Comparison of ENCODE assay signal across 1 cellular context in the genomic region with DNA sequence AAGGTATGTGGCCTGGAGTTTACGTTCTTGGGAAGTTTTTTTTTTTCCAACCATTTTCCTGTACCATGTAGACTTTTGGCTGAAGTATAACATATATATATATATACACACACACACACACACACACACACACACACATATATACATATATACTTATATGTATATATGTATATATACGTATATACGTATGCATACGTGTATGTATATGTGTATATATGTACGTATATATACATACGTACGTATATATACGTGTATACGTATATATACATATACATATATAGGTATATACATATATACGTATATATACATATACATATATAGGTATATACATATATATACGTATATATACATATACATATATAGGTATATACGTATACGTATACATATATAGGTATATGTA.
A peak's percentile ranks its signal among the peaks of the same experiment; 100 is the strongest.
TF ChIP-seq lines count a peak whose summit lies in the region.

No MANE protein-coding gene starts in this region.

TF ChIP-seq in K562, 482 proteins besides CTCF, POLR2A, EP300 and RAD21 (continued from another document):
- TF ChIP-seq, protein P1, sequence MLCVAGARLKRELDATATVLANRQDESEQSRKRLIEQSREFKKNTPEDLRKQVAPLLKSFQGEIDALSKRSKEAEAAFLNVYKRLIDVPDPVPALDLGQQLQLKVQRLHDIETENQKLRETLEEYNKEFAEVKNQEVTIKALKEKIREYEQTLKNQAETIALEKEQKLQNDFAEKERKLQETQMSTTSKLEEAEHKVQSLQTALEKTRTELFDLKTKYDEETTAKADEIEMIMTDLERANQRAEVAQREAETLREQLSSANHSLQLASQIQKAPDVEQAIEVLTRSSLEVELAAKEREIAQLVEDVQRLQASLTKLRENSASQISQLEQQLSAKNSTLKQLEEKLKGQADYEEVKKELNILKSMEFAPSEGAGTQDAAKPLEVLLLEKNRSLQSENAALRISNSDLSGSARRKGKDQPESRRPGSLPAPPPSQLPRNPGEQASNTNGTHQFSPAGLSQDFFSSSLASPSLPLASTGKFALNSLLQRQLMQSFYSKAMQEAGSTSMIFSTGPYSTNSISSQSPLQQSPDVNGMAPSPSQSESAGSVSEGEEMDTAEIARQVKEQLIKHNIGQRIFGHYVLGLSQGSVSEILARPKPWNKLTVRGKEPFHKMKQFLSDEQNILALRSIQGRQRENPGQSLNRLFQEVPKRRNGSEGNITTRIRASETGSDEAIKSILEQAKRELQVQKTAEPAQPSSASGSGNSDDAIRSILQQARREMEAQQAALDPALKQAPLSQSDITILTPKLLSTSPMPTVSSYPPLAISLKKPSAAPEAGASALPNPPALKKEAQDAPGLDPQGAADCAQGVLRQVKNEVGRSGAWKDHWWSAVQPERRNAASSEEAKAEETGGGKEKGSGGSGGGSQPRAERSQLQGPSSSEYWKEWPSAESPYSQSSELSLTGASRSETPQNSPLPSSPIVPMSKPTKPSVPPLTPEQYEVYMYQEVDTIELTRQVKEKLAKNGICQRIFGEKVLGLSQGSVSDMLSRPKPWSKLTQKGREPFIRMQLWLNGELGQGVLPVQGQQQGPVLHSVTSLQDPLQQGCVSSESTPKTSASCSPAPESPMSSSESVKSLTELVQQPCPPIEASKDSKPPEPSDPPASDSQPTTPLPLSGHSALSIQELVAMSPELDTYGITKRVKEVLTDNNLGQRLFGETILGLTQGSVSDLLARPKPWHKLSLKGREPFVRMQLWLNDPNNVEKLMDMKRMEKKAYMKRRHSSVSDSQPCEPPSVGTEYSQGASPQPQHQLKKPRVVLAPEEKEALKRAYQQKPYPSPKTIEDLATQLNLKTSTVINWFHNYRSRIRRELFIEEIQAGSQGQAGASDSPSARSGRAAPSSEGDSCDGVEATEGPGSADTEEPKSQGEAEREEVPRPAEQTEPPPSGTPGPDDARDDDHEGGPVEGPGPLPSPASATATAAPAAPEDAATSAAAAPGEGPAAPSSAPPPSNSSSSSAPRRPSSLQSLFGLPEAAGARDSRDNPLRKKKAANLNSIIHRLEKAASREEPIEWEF (CRISPR knock-in tag; IDR thresholded peaks at IDR 0.05), result peak; percentile 37; the same call in 1 of the 2 replicates
- TF ChIP-seq, protein P2, sequence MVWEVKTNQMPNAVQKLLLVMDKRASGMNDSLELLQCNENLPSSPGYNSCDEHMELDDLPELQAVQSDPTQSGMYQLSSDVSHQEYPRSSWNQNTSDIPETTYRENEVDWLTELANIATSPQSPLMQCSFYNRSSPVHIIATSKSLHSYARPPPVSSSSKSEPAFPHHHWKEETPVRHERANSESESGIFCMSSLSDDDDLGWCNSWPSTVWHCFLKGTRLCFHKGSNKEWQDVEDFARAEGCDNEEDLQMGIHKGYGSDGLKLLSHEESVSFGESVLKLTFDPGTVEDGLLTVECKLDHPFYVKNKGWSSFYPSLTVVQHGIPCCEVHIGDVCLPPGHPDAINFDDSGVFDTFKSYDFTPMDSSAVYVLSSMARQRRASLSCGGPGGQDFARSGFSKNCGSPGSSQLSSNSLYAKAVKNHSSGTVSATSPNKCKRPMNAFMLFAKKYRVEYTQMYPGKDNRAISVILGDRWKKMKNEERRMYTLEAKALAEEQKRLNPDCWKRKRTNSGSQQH (CRISPR knock-in tag; IDR thresholded peaks at IDR 0.05), result no peak
- TF ChIP-seq, protein P3, sequence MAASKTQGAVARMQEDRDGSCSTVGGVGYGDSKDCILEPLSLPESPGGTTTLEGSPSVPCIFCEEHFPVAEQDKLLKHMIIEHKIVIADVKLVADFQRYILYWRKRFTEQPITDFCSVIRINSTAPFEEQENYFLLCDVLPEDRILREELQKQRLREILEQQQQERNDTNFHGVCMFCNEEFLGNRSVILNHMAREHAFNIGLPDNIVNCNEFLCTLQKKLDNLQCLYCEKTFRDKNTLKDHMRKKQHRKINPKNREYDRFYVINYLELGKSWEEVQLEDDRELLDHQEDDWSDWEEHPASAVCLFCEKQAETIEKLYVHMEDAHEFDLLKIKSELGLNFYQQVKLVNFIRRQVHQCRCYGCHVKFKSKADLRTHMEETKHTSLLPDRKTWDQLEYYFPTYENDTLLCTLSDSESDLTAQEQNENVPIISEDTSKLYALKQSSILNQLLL (CRISPR knock-in tag; IDR thresholded peaks at IDR 0.05; ENCODE audit: borderline replicate concordance), result peak; percentile 95
- TF ChIP-seq MTF1 (CRISPR knock-in tag; IDR thresholded peaks at IDR 0.05; ENCODE audit: borderline replicate concordance) (peak; percentile 91), ZNF140 (CRISPR knock-in tag; IDR thresholded peaks at IDR 0.05) (peak; percentile 78; the same call in 1 of the 2 replicates), ZNF707 (CRISPR knock-in tag; conservative IDR thresholded peaks at IDR 0.05) (peak; percentile 72), ZNF408 (CRISPR knock-in tag; IDR thresholded peaks at IDR 0.05; ENCODE audit: low read depth) (peak; percentile 93), CEBPG (CRISPR knock-in tag; IDR thresholded peaks at IDR 0.05) (no peak), CEBPG (tag; conservative IDR thresholded peaks at IDR 0.05 in 1 of 2, IDR thresholded peaks at IDR 0.05 in 1 of 2) (peak in 1 of 2 experiments; percentile 23; a peak in 1 of 4 replicates), GABPB2 (CRISPR knock-in tag; conservative IDR thresholded peaks at IDR 0.05) (0 out of 2 replicates have a peak, but pooled peaks have one; percentile 22), SLC30A9 (CRISPR knock-in tag; IDR thresholded peaks at IDR 0.05) (peak; percentile 56; the same call in 1 of the 2 replicates), STAG1 (CRISPR knock-in tag; IDR thresholded peaks at IDR 0.05; ENCODE audit: borderline replicate concordance) (no peak)
- TF ChIP-seq, protein P4, sequence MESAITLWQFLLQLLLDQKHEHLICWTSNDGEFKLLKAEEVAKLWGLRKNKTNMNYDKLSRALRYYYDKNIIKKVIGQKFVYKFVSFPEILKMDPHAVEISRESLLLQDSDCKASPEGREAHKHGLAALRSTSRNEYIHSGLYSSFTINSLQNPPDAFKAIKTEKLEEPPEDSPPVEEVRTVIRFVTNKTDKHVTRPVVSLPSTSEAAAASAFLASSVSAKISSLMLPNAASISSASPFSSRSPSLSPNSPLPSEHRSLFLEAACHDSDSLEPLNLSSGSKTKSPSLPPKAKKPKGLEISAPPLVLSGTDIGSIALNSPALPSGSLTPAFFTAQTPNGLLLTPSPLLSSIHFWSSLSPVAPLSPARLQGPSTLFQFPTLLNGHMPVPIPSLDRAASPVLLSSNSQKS (CRISPR knock-in tag; IDR thresholded peaks at IDR 0.05), result no peak
- TF ChIP-seq, protein P5, sequence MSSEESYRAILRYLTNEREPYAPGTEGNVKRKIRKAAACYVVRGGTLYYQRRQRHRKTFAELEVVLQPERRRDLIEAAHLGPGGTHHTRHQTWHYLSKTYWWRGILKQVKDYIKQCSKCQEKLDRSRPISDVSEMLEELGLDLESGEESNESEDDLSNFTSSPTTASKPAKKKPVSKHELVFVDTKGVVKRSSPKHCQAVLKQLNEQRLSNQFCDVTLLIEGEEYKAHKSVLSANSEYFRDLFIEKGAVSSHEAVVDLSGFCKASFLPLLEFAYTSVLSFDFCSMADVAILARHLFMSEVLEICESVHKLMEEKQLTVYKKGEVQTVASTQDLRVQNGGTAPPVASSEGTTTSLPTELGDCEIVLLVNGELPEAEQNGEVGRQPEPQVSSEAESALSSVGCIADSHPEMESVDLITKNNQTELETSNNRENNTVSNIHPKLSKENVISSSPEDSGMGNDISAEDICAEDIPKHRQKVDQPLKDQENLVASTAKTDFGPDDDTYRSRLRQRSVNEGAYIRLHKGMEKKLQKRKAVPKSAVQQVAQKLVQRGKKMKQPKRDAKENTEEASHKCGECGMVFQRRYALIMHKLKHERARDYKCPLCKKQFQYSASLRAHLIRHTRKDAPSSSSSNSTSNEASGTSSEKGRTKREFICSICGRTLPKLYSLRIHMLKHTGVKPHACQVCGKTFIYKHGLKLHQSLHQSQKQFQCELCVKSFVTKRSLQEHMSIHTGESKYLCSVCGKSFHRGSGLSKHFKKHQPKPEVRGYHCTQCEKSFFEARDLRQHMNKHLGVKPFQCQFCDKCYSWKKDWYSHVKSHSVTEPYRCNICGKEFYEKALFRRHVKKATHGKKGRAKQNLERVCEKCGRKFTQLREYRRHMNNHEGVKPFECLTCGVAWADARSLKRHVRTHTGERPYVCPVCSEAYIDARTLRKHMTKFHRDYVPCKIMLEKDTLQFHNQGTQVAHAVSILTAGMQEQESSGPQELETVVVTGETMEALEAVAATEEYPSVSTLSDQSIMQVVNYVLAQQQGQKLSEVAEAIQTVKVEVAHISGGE (CRISPR knock-in tag; IDR thresholded peaks at IDR 0.05), result peak in 1 of 3 experiments; percentile 51; a peak in 1 of 6 replicates
- TF ChIP-seq, protein P6, sequence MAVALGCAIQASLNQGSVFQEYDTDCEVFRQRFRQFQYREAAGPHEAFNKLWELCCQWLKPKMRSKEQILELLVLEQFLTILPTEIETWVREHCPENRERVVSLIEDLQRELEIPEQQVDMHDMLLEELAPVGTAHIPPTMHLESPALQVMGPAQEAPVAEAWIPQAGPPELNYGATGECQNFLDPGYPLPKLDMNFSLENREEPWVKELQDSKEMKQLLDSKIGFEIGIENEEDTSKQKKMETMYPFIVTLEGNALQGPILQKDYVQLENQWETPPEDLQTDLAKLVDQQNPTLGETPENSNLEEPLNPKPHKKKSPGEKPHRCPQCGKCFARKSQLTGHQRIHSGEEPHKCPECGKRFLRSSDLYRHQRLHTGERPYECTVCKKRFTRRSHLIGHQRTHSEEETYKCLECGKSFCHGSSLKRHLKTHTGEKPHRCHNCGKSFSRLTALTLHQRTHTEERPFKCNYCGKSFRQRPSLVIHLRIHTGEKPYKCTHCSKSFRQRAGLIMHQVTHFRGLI (CRISPR knock-in tag; IDR thresholded peaks at IDR 0.05), result peak; percentile 86
